28 cellular contexts compared by ENCODE assay signal in genomic region chr3:80374423-80374822, GRCh38.
"Had no signal": no experiment of that assay in that cellular context is flagged by ENCODE, and none has a peak within 500 bp of the region (broad histone marks: within the 10 kb centered on the region; RNA-seq: fewer than 3 reads in every experiment).

No MANE protein-coding gene starts in this region.

- FAIRE-seq: islet of Langerhans, urothelium cell line had no signal

- H3K27me3 ChIP-seq: neural progenitor cell, neutrophil, right atrium auricular region, right lobe of liver, stomach, testis, tibial artery, upper lobe of right lung had no signal

- ATAC-seq: natural killer cell; right lobe of liver; stimulated activated naive B cell treated with anti-CD40 and anti-IgM and Interleukin-4, amounts not matched to agents 10 μg/mL and 1 μg/mL and 100 μg/mL, for 72 hours; stimulated activated naive CD8-positive, alpha-beta T cell treated with anti-CD3 and anti-CD28 coated beads, Interleukin-15, Interleukin-2, amounts not matched to agents 100 U/mL and 50 U/mL, for 24 hours; upper lobe of right lung had no signal

- DNase-seq: hippocampal formation; immature natural killer cell; left ventricle myocardium inferior; mesendoderm; naive B cell; natural killer cell; nephron progenitor cell; occipital lobe; right lobe of liver; stimulated activated CD4-positive, alpha-beta T cell treated with anti-CD3 and anti-CD28 coated beads, Interleukin-12 subunit alpha, Interleukin-12 subunit beta, amount 100 ng/mL, for 4 hours; stimulated activated CD4-positive, alpha-beta T cell treated with anti-CD3 and anti-CD28 coated beads, Interleukin-15, amount 100 ng/mL, for 24 hours; stimulated activated CD4-positive, alpha-beta T cell treated with anti-CD3 and anti-CD28 coated beads, Interleukin-2, amount 100 ng/mL, for 24 hours; stimulated activated CD4-positive, alpha-beta T cell treated with anti-CD3 and anti-CD28 coated beads, Interleukin-4, amount 100 ng/mL, for 1 hour; stimulated activated naive B cell treated with anti-CD40 and anti-IgM and Interleukin-4, amounts not matched to agents 10 μg/mL and 1 μg/mL and 100 μg/mL, for 72 hours; stimulated activated naive CD8-positive, alpha-beta T cell treated with anti-CD3 and anti-CD28 coated beads, Interleukin-15, Interleukin-2, amounts not matched to agents 100 U/mL and 50 U/mL, for 24 hours; stomach; testis; tibial artery; trophoblast cell; upper lobe of right lung had no signal

- H3K27me3 Mint-ChIP-seq: naive B cell; progenitor cell of endocrine pancreas; stimulated activated naive B cell treated with anti-CD40 and anti-IgM and Interleukin-4, amounts not matched to agents 10 μg/mL and 1 μg/mL and 100 μg/mL, for 72 hours had no signal

- H3K4me1 Mint-ChIP-seq: immature natural killer cell; mesothelial cell of epicardium; naive B cell; natural killer cell; neural progenitor cell; stimulated activated naive B cell treated with anti-CD40 and anti-IgM and Interleukin-4, amounts not matched to agents 10 μg/mL and 1 μg/mL and 100 μg/mL, for 72 hours had no signal

- H3K9me3 Mint-ChIP-seq: mesothelial cell of epicardium, nephron progenitor cell, neural progenitor cell had no signal

- H3K4me1 ChIP-seq: left ventricle myocardium inferior, neural progenitor cell, right atrium auricular region, right lobe of liver, stomach, testis, tibial artery, upper lobe of right lung had no signal

- H3K9me3 ChIP-seq: neutrophil, right atrium auricular region, testis, tibial artery, upper lobe of right lung had no signal

- H3K4me3 ChIP-seq: left ventricle myocardium inferior, lung, neural progenitor cell, right atrium auricular region, right lobe of liver, stomach, testis, tibial artery, upper lobe of right lung had no signal

- H3K36me3 Mint-ChIP-seq: immature natural killer cell; mesothelial cell of epicardium; naive B cell; natural killer cell; neural progenitor cell; stimulated activated naive B cell treated with anti-CD40 and anti-IgM and Interleukin-4, amounts not matched to agents 10 μg/mL and 1 μg/mL and 100 μg/mL, for 72 hours had no signal

- H3K4me3 Mint-ChIP-seq: immature natural killer cell; mesothelial cell of epicardium; naive B cell; natural killer cell; nephron progenitor cell; neural progenitor cell; stimulated activated naive B cell treated with anti-CD40 and anti-IgM and Interleukin-4, amounts not matched to agents 10 μg/mL and 1 μg/mL and 100 μg/mL, for 72 hours had no signal

- H3K36me3 ChIP-seq: left ventricle myocardium inferior, neural progenitor cell, neutrophil, right atrium auricular region, right lobe of liver, stomach, tibial artery, upper lobe of right lung had no signal

- H3K27ac ChIP-seq: left ventricle myocardium inferior, neural progenitor cell, neutrophil, right atrium auricular region, right lobe of liver, stomach, testis, tibial artery, upper lobe of right lung had no signal

- H3K27ac Mint-ChIP-seq: immature natural killer cell; mesothelial cell of epicardium; naive B cell; natural killer cell; nephron progenitor cell; neural progenitor cell; progenitor cell of endocrine pancreas; stimulated activated naive B cell treated with anti-CD40 and anti-IgM and Interleukin-4, amounts not matched to agents 10 μg/mL and 1 μg/mL and 100 μg/mL, for 72 hours had no signal
